ENCODE assay signal across 1 cellular context in the genomic region with DNA sequence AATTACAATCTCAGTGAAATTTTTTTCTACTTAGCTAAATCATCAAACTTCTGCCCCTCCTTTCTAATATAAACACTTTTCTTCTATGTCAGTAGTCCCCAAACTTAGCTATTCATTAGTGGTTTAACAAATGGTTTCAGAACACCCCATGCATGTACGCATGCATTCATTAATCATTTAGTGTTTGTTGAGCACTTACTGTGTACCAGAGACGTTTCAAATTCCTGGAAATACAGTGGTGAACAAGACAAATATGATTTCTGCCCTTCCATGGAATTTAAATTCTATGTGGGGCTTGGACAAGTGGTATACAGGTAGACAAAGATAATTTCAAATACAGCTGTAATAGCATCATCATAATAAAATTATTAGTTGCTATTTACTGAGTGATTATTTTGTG.
TF ChIP-seq lines count a peak whose summit lies in the region.

No MANE protein-coding gene starts in this region.

TF ChIP-seq in HEK293, 187 proteins besides CTCF, POLR2A, EP300 and RAD21 (continued from another document):
- TF ChIP-seq, protein P1, sequence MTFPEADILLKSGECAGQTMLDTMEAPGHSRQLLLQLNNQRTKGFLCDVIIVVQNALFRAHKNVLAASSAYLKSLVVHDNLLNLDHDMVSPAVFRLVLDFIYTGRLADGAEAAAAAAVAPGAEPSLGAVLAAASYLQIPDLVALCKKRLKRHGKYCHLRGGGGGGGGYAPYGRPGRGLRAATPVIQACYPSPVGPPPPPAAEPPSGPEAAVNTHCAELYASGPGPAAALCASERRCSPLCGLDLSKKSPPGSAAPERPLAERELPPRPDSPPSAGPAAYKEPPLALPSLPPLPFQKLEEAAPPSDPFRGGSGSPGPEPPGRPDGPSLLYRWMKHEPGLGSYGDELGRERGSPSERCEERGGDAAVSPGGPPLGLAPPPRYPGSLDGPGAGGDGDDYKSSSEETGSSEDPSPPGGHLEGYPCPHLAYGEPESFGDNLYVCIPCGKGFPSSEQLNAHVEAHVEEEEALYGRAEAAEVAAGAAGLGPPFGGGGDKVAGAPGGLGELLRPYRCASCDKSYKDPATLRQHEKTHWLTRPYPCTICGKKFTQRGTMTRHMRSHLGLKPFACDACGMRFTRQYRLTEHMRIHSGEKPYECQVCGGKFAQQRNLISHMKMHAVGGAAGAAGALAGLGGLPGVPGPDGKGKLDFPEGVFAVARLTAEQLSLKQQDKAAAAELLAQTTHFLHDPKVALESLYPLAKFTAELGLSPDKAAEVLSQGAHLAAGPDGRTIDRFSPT (tag by site-specific recombination; IDR thresholded peaks at IDR 0.05), result no peak
- TF ChIP-seq ZNF791 (tag by site-specific recombination; IDR thresholded peaks at IDR 0.05) (no peak), SP7 (tag by site-specific recombination; IDR thresholded peaks at IDR 0.05) (0 out of 2 replicates have a peak, but pooled peaks have one; percentile 17)
